ENCODE assay signal across 1 cellular context in the genomic region with DNA sequence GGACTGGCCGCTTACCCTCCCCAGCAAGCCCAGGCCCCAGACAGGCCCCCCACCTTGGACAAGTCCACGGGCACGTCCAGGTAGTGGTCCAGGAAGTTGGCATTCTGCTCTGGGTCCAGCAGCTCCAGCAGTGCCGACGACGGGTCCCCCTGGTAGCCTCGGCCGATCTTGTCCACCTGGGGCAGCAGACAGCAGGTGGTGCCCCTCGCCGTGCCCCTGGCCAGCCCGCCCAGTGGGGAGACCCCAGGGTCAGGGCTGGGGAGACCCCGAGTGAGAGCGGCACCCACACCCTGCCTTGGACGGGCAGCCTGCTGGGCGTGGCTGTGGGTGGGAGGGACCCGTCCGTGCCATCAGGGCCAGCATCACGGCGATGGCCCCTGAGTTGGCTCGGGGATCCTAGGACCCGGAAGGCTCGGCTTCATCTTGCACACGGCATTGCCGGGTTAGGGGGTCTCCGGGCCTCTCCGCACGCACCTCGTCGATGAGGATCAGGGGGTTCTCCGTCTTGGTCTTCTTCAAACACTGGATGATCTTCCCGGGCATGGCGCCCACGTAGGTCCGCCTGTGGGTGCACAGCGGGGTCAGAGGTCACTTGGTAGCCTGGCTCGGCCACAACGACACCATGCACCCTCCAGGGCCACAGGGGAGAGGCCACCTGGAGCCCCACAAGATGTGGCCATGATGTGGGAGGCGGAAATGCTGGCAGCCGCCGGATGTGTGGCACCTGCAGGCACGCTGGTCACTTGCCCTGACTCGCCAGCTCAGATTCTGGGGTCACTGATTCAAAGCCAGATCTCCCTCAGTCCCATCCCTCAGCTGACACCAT.
TF ChIP-seq lines count a peak whose summit lies in the region.

No MANE protein-coding gene starts in this region.

TF ChIP-seq in HCT116, 20 proteins besides CTCF, POLR2A, EP300 and RAD21:
- TF ChIP-seq CEBPB (IDR thresholded peaks at IDR 0.05; ENCODE audit: low read depth) = no peak
